ENCODE assay signal across 8 cellular contexts in genomic region chr6:125191916-125192609, GRCh38. TPM values are rescaled to one million over a fixed set of nuclear protein-coding genes. Genes with fewer than 3 reads are reported as not detected.
A peak's percentile ranks its signal among the peaks of the same experiment; 100 is the strongest.
DNase-seq lines count a peak whose midpoint lies in the region; ATAC-seq, FAIRE-seq and TF ChIP-seq lines count a peak whose summit lies in the region.

No MANE protein-coding gene starts in this region.

- TF ChIP-seq CTCF in omental fat pad (IDR thresholded peaks at IDR 0.05): peak in 1 of 3 donors; percentile 31

- no peaks in the 10 kb centered on the region for H3K4me1 ChIP-seq in NT2/D1 (ENCODE audit: insufficient read depth, insufficient read length)

- no peak for FAIRE-seq in urothelium cell line (lab: Jason Lieb, UNC)

- H3K36me3 ChIP-seq in NT2/D1 (ENCODE audit: insufficient read depth, insufficient read length, low read length): no peaks in the 10 kb centered on the region

- DNase-seq in D341Med (ENCODE audit: low spot score) (peak; percentile 77), NT2/D1 (ENCODE audit: low read depth, low spot score) (peak; percentile 43), fibroblast of peridontal ligament (ENCODE audit: extremely low read depth) (peak; percentile 83), omental fat pad (ENCODE audit: low spot score) (peak; percentile 30), urothelium cell line (ENCODE audit: low spot score) (peak; percentile 81)
- peak; percentile 55 for DNase-seq in activated CD8-positive, alpha-beta memory T cell treated with anti-CD3 and anti-CD28 coated beads, Interleukin-2, amount 50 U/mL, for 48 hours

- H3K4me3 ChIP-seq in NT2/D1 (ENCODE audit: insufficient read length, low read depth): no peak overlapping the region

- H3K9me3 ChIP-seq in NT2/D1 (ENCODE audit: insufficient read depth, low read length): no peaks in the 10 kb centered on the region

- H3K27me3 ChIP-seq in NT2/D1 (ENCODE audit: insufficient read depth, insufficient read length): no peaks in the 10 kb centered on the region

- ATAC-seq in GM19395 (IDR thresholded peaks at IDR 0.05; ENCODE audit: unreplicated experiment) (peak; percentile 97), HG03439 (IDR thresholded peaks at IDR 0.05; ENCODE audit: unreplicated experiment) (peak; percentile 96), omental fat pad (ENCODE audit: low FRiP score) (peak; percentile 46)

- no peak overlapping the region for H3K9ac ChIP-seq in NT2/D1 (ENCODE audit: insufficient read length, low read depth)

RNA-seq across cellular contexts. Expression of gene TPD52L1, which starts 38.5 kb away (rescaled TPM):
- 100 to 1,000 TPM in 1 of 4 donors, 10 to 100 TPM in 3; 59.1 to 150 (median 68.4) TPM for total RNA-seq in omental fat pad

Comparison
In these comparisons a context has a peak if more than half of its experiments do, and no peak if none do; other contexts are left out.
1. DNase-seq: peak in every context shown above with its lines; median percentile 83 in fibroblast of peridontal ligament; 81 in urothelium cell line; 77 in D341Med; 55 in activated CD8-positive, alpha-beta memory T cell treated with anti-CD3 and anti-CD28 coated beads, Interleukin-2, amount 50 U/mL, for 48 hours; 43 in NT2/D1; 30 in omental fat pad.
2. ATAC-seq: peak in every context shown above with its lines; median percentile 97 in GM19395; 96 in HG03439; 46 in omental fat pad.